Comparison of ENCODE assay signal across 1 cellular context in genomic region chr12:1206118-1206734, GRCh38.
TF ChIP-seq lines count a peak whose summit lies in the region.

No MANE protein-coding gene starts in this region.

TF ChIP-seq in HEK293, 187 proteins besides CTCF, POLR2A, EP300 and RAD21 (continued from another document and continues in another):
- TF ChIP-seq ZNF518A (tag by site-specific recombination; conservative IDR thresholded peaks at IDR 0.05; ENCODE audit: low read depth) = no peak
- no peak for TF ChIP-seq SALL2 (tag by site-specific recombination; IDR thresholded peaks at IDR 0.05; ENCODE audit: borderline replicate concordance)
- TF ChIP-seq ZNF48 (tag by site-specific recombination; IDR thresholded peaks at IDR 0.05) = no peak
- no peak for TF ChIP-seq ZNF623 (tag by site-specific recombination; IDR thresholded peaks at IDR 0.05)
- TF ChIP-seq ZEB2 (tag by site-specific recombination; IDR thresholded peaks at IDR 0.05) = peak; percentile 86; the same call in 1 of the 2 replicates
- TF ChIP-seq ZNF174 (tag by site-specific recombination; IDR thresholded peaks at IDR 0.05) = no peak
- no peak for TF ChIP-seq SP3 (tag by site-specific recombination; IDR thresholded peaks at IDR 0.05)
- TF ChIP-seq ZNF146 (tag by site-specific recombination; IDR thresholded peaks at IDR 0.05) = no peak
- TF ChIP-seq ZBTB48 (tag by site-specific recombination; IDR thresholded peaks at IDR 0.05) = no peak
- TF ChIP-seq ZNF704 (tag by site-specific recombination; IDR thresholded peaks at IDR 0.05) = no peak
- TF ChIP-seq ZNF362 (tag by site-specific recombination; IDR thresholded peaks at IDR 0.05) = peak; percentile 76; the same call in 1 of the 2 replicates
- TF ChIP-seq ZNF555 (tag by site-specific recombination; conservative IDR thresholded peaks at IDR 0.05) = no peak
- TF ChIP-seq ZNF274 (IDR thresholded peaks at IDR 0.05; ENCODE audit: low read length) = no peak
- TF ChIP-seq ZNF274 (tag by site-specific recombination; IDR thresholded peaks at IDR 0.05; ENCODE audit: borderline replicate concordance) = no peak
- TF ChIP-seq ZNF18 (tag by site-specific recombination; IDR thresholded peaks at IDR 0.05) = peak; percentile 58; the same call in 1 of the 2 replicates
- peak; percentile 78 for TF ChIP-seq ZXDB (tag by site-specific recombination; IDR thresholded peaks at IDR 0.05)
- no peak for TF ChIP-seq ZNF521 (tag by site-specific recombination; IDR thresholded peaks at IDR 0.05)
- no peak for TF ChIP-seq ZNF202 (tag by site-specific recombination; IDR thresholded peaks at IDR 0.05; ENCODE audit: borderline replicate concordance)
- TF ChIP-seq ZBTB49 (tag by site-specific recombination; IDR thresholded peaks at IDR 0.05; ENCODE audit: low read depth) = 0 out of 2 replicates have a peak, but pooled peaks have one; percentile 50
- TF ChIP-seq HOXA7 (CRISPR knock-in tag; IDR thresholded peaks at IDR 0.05; ENCODE audit: borderline replicate concordance) = no peak
- no peak for TF ChIP-seq ZNF792 (tag by site-specific recombination; IDR thresholded peaks at IDR 0.05)
- peak; percentile 56 for TF ChIP-seq PATZ1 (tag by site-specific recombination; IDR thresholded peaks at IDR 0.05)
- TF ChIP-seq GLIS2 (tag by site-specific recombination; IDR thresholded peaks at IDR 0.05) = no peak
- no peak for TF ChIP-seq ZNF280C (tag by site-specific recombination; IDR thresholded peaks at IDR 0.05)
- no peak for TF ChIP-seq ZNF37A (tag by site-specific recombination; IDR thresholded peaks at IDR 0.05)
- TF ChIP-seq FEZF1 (tag by site-specific recombination; IDR thresholded peaks at IDR 0.05) = peak; percentile 93
- TF ChIP-seq ZNF266 (tag by site-specific recombination; IDR thresholded peaks at IDR 0.05; ENCODE audit: low read depth) = no peak
- no peak for TF ChIP-seq ZIC2 (tag by site-specific recombination; IDR thresholded peaks at IDR 0.05)
- TF ChIP-seq ZBTB11 (tag by site-specific recombination; conservative IDR thresholded peaks at IDR 0.05; ENCODE audit: low read depth) = no peak
- no peak for TF ChIP-seq ZNF670 (tag by site-specific recombination; IDR thresholded peaks at IDR 0.05; ENCODE audit: low read depth)
- no peak; the same call in none of the 2 replicates for TF ChIP-seq BCL6B (tag by site-specific recombination; IDR thresholded peaks at IDR 0.05)
- TF ChIP-seq OVOL3 (tag by site-specific recombination; IDR thresholded peaks at IDR 0.05) = peak; percentile 62; the same call in 1 of the 2 replicates
- TF ChIP-seq ZSCAN18 (tag by site-specific recombination; IDR thresholded peaks at IDR 0.05) = no peak
- no peak for TF ChIP-seq ZNF335 (tag by site-specific recombination; conservative IDR thresholded peaks at IDR 0.05)
- TF ChIP-seq ZNF112 (tag by site-specific recombination; IDR thresholded peaks at IDR 0.05) = no peak
- TF ChIP-seq KLF8 (tag by site-specific recombination; IDR thresholded peaks at IDR 0.05) = 0 out of 2 replicates have a peak, but pooled peaks have one; percentile 40
